ENCODE assay signal across 1 cellular context in the genomic region with DNA sequence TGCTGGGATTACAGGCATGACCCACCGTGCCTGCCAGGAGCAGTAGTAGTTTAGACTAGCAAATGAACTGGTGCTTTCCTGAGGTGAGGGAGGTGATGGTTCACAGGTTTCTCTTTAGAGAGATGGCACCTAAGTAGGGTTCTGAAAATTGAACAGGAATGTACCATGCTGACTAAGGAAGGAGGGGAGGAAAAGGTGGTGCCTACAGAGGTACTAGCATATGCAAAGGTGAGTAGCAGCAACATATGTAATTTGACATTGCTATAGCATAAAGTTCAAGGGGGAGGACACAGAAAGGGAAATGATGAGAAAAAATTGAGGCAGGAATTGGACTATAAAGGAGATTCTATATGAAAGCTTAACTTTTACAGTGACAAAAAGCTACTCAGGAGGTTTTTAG.
TF ChIP-seq lines count a peak whose summit lies in the region.

No MANE protein-coding gene starts in this region.

TF ChIP-seq in HEK293, 187 proteins besides CTCF, POLR2A, EP300 and RAD21:
- TF ChIP-seq, protein P1, sequence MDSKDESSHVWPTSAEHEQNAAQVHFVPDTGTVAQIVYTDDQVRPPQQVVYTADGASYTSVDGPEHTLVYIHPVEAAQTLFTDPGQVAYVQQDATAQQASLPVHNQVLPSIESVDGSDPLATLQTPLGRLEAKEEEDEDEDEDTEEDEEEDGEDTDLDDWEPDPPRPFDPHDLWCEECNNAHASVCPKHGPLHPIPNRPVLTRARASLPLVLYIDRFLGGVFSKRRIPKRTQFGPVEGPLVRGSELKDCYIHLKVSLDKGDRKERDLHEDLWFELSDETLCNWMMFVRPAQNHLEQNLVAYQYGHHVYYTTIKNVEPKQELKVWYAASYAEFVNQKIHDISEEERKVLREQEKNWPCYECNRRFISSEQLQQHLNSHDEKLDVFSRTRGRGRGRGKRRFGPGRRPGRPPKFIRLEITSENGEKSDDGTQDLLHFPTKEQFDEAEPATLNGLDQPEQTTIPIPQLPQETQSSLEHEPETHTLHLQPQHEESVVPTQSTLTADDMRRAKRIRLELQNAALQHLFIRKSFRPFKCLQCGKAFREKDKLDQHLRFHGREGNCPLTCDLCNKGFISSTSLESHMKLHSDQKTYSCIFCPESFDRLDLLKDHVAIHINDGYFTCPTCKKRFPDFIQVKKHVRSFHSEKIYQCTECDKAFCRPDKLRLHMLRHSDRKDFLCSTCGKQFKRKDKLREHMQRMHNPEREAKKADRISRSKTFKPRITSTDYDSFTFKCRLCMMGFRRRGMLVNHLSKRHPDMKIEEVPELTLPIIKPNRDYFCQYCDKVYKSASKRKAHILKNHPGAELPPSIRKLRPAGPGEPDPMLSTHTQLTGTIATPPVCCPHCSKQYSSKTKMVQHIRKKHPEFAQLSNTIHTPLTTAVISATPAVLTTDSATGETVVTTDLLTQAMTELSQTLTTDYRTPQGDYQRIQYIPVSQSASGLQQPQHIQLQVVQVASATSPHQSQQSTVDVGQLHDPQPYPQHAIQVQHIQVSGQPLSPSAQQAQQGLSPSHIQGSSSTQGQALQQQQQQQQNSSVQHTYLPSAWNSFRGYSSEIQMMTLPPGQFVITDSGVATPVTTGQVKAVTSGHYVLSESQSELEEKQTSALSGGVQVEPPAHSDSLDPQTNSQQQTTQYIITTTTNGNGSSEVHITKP (tag by site-specific recombination; IDR thresholded peaks at IDR 0.05), result peak; percentile 81
- TF ChIP-seq BCL11A (tag by site-specific recombination; IDR thresholded peaks at IDR 0.05; ENCODE audit: low read depth), result no peak
